In genomic region chr11:103108933-103109817, GRCh38 we compare ENCODE assay signal across 8 cellular contexts. TPM values are rescaled to one million over a fixed set of nuclear protein-coding genes. Genes with fewer than 3 reads are reported as not detected.
A peak's percentile ranks its signal among the peaks of the same experiment; 100 is the strongest.
DNase-seq lines count a peak whose midpoint lies in the region; ATAC-seq and TF ChIP-seq lines count a peak whose summit lies in the region.

Gene DYNC2H1 (plus strand): TSS chr11:103109426. CDS start chr11:103109575, 149 bp downstream.

- peak within 1 kb of the TSS; percentile 47 for H3K4me3 ChIP-seq in colonic mucosa

- no peaks in the 10 kb centered on the region for H3K4me1 ChIP-seq in colonic mucosa

- DNase-seq in AG20443 (ENCODE audit: low spot score) (peak; percentile 98), NCI-H460 (ENCODE audit: extremely low read depth, low read depth) (peak; percentile 80), colonic mucosa (peak; percentile 86), left lobe of liver (ENCODE audit: low spot score) (peak; percentile 84)
- peak; percentile 75 for DNase-seq in activated CD4-positive, alpha-beta T cell treated with anti-CD3 and anti-CD28 coated beads for 24 hours (ENCODE audit: low read depth in 2 of 2)
- peak; percentile 88 for DNase-seq in stimulated activated CD4-positive, alpha-beta T cell treated with anti-CD3 and anti-CD28 coated beads, Interleukin-1b, Interleukin-23, amount 100 ng/mL, for 48 hours

- H3K36me3 ChIP-seq in colonic mucosa: no peaks in the 10 kb centered on the region

- peak; percentile 100 for ATAC-seq in GM19025 (IDR thresholded peaks at IDR 0.05; ENCODE audit: low read depth, unreplicated experiment)
- ATAC-seq in HG03342 (IDR thresholded peaks at IDR 0.05; ENCODE audit: unreplicated experiment): peak; percentile 99
- ATAC-seq in left lobe of liver: peak; percentile 100

- H3K27ac ChIP-seq in colonic mucosa: peak within 1 kb of the TSS; percentile 35

- no peak for TF ChIP-seq CTCF in colonic mucosa (IDR thresholded peaks at IDR 0.05)

- intact Hi-C loops in colonic mucosa (cut with DNase I): no loop called here

- no peaks in the 10 kb centered on the region for H3K27me3 ChIP-seq in colonic mucosa

- no peaks in the 10 kb centered on the region for H3K9me3 ChIP-seq in colonic mucosa

- peak within 1 kb of the TSS; percentile 57 to 68 for H3K9ac ChIP-seq in colonic mucosa (ENCODE audit: low read depth in 2 of 2, low read length in 2 of 2)

RNA-seq across cellular contexts. Expression of gene DYNC2H1, which starts in this region (rescaled TPM):
- 15.5 and 20.8 TPM in 2 replicates for total RNA-seq in NCI-H460 (2014; rRNA removed; shearing (Covaris generic))
- 10.7 and 18.0 TPM in 2 replicates for polyA plus RNA-seq in NCI-H460 (2014; cell fraction: nucleus; rRNA removed)
- total RNA-seq in colonic mucosa (1 to 10 TPM; 2.1 to 2.8 TPM), left lobe of liver (1.6 TPM)

Comparison
In these comparisons a context has a peak if more than half of its experiments do, and no peak if none do; other contexts are left out.
1. Peak in every context shown above with its lines: DNase-seq, ATAC-seq, H3K4me3 ChIP-seq and H3K27ac ChIP-seq.